19 cellular contexts compared by ENCODE assay signal in the genomic region with DNA sequence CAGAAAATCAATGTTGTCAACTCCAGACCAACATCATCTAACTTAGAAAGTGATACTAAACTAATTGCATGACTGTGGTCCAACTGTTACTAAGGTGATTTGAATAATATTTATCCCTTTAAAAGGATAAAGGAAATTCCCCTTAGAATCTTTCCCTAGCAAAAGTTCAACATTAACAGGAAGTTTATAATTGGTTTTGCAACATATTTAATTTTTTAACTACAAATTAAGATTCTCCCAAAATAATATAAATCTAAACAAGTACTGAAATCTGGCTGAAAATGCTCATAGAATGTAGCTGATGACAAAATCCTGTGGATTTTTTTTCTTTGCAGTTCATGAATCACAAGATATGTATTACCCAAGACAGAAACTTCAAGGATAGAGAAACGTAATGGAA.
A peak's percentile ranks its signal among the peaks of the same experiment; 100 is the strongest.
DNase-seq lines count a peak whose midpoint lies in the region; FAIRE-seq and TF ChIP-seq lines count a peak whose summit lies in the region.
"Had no signal": no experiment of that assay in that cellular context is flagged by ENCODE, and none has a peak within 500 bp of the region (broad histone marks: within the 10 kb centered on the region; RNA-seq: fewer than 3 reads in every experiment).

No MANE protein-coding gene starts in this region.

- DNase-seq in H54 (ENCODE audit: insufficient read length, low spot score) (no peak), brain microvascular endothelial cell (no peak), hepatic stellate cell (ENCODE audit: low spot score) (peak; percentile 18), stromal cell of bone marrow (ENCODE audit: low read depth) (peak; percentile 53), lower leg skin (ENCODE audit: low spot score in 2 of 2) (no peak), ecto neural progenitor cell (ENCODE audit: low spot score) (no peak)
- no peak for DNase-seq in NK-92 treated with Interleukin-12 subunit alpha and Interleukin-12 subunit beta, amount 100 ng/mL, for 24 hours (lab: John Stamatoyannopoulos, UW)
- DNase-seq: activated CD8-positive, alpha-beta memory T cell treated with anti-CD3 and anti-CD28 coated beads for 24 hours; adrenal gland; C1 segment of cervical spinal cord; colonic mucosa; heart left ventricle; NCI-H2107; NCI-H82; Peyer's patch; testis had no signal

- H3K4me3 ChIP-seq in brain microvascular endothelial cell (ENCODE audit: low read depth, low read length) (no peak overlapping the region), lower leg skin (ENCODE audit: low read depth, poor library complexity, severe bottlenecking) (no peak overlapping the region)
- H3K4me3 ChIP-seq: adrenal gland, colonic mucosa, heart left ventricle, Peyer's patch, testis had no signal

- WGBS in lower leg skin, 2 donors: 16% methylated on average over 1 of the region's 1 CpG

- H3K27me3 ChIP-seq in brain microvascular endothelial cell (replicated peaks): no peaks in the 10 kb centered on the region
- H3K27me3 ChIP-seq: adrenal gland, colonic mucosa, heart left ventricle, neutrophil, Peyer's patch, testis had no signal

- in situ Hi-C loops in brain microvascular endothelial cell (cut with HindIII; ENCODE audit: low pct_ligation_motif_present, low sequenced_read_pairs): no loop called here

- peak overlapping the region; percentile 52 for H3K27ac ChIP-seq in brain microvascular endothelial cell
- H3K27ac ChIP-seq: adrenal gland, colonic mucosa, epithelial cell of prostate, neutrophil had no signal

- peak; percentile 82 for FAIRE-seq in H54 (lab: Jason Lieb, UNC)
- FAIRE-seq: keratinocyte had no signal

- intact Hi-C loops in lower leg skin (cut with DNase I; ENCODE audit: low total_unique reads): no loop called here

- no peak for TF ChIP-seq CTCF in brain microvascular endothelial cell (IDR thresholded peaks at IDR 0.05; ENCODE audit: low read depth, low read length, missing control alignments)
- TF ChIP-seq CTCF in lower leg skin (IDR thresholded peaks at IDR 0.05): no peak

- no peak for TF ChIP-seq POLR2A in H54 (IDR thresholded peaks at IDR 0.05; ENCODE audit: low read depth, low read length)
- TF ChIP-seq POLR2A in lower leg skin (IDR thresholded peaks at IDR 0.05): no peak

- H3K36me3 ChIP-seq in brain microvascular endothelial cell (replicated peaks): no peaks in the 10 kb centered on the region
- H3K36me3 ChIP-seq: adrenal gland, colonic mucosa, heart left ventricle, neutrophil, Peyer's patch had no signal

Comparison
In these comparisons a context has a peak if more than half of its experiments do, and no peak if none do; other contexts are left out.
1. DNase-seq: peak in hepatic stellate cell (single experiment) and stromal cell of bone marrow (single experiment); none in H54 (single experiment), brain microvascular endothelial cell (single experiment), lower leg skin (0 of 2), ecto neural progenitor cell (single experiment) and NK-92 treated with Interleukin-12 subunit alpha and Interleukin-12 subunit beta, amount 100 ng/mL, for 24 hours (single experiment).